In the genomic region with DNA sequence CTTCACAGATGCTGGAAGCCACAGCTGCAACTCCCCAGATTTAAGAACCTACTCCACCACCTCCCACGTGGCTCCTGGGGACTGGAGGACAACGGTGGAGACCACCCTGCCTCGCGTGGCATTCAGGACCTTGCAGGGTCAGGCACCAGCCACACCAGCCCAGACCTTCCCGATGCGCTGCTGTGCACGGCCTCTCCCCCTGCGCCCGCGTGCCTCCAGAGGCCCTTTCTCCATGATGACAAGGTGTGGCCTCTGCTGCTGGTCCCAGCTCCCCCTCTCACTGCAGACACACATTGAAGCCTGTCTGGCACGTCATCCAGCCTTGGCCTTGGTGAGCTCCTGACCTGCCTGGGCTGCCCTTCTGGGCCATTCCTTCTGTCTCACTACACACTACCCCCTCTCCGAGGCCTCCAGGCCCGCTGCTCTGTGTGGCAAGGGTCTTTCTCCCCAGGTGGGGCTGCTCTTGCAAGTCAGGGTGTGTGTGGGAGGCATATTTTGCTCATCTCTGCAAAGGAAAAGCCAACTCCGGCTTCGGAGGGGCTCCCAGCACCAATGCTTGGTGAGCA, we compare ENCODE assay signal across 17 cellular contexts.
DNase-seq lines count a peak whose midpoint lies in the region; ATAC-seq and TF ChIP-seq lines count a peak whose summit lies in the region.
"Had no signal": no experiment of that assay in that cellular context is flagged by ENCODE, and none has a peak within 500 bp of the region (broad histone marks: within the 10 kb centered on the region; RNA-seq: fewer than 3 reads in every experiment).

No MANE protein-coding gene starts in this region.

- peaks cover 2% of the 10 kb centered on the region for H3K27me3 Mint-ChIP-seq in glutamatergic neuron (ENCODE audit: unreplicated experiment)
- H3K27me3 Mint-ChIP-seq in stimulated activated memory B cell treated with anti-CD40 and anti-IgM and Interleukin-4, amounts not matched to agents 10 μg/mL and 1 μg/mL and 100 μg/mL, for 72 hours = no peaks in the 10 kb centered on the region
- H3K27me3 Mint-ChIP-seq: CD4-positive, CD25-positive, alpha-beta regulatory T cell had no signal

- H3K36me3 ChIP-seq in left ventricle myocardium inferior (peaks cover 36% of the 10 kb centered on the region), lower lobe of right lung (peaks cover 17% of the 10 kb centered on the region), testis (ENCODE audit: low read depth, missing control alignments) (no peaks in the 10 kb centered on the region)
- H3K36me3 ChIP-seq: MG63 had no signal

- intact Hi-C loops in Right ventricle myocardium inferior (cut with DNase I) (no loop called here), left ventricle myocardium inferior (cut with micrococcal nuclease) (no loop called here), lower lobe of right lung (cut with DNase I) (no loop called here), testis (cut with DNase I; ENCODE audit: low total_unique reads) (no loop called here)

- H3K27ac ChIP-seq in left ventricle myocardium inferior (replicated peaks) (no peak overlapping the region), lower lobe of right lung (no peak overlapping the region), testis (no peak overlapping the region)
- H3K27ac ChIP-seq: A549 had no signal

- H3K36me3 Mint-ChIP-seq in glutamatergic neuron (ENCODE audit: unreplicated experiment) = peaks cover 9% of the 10 kb centered on the region
- H3K36me3 Mint-ChIP-seq in stimulated activated memory B cell treated with anti-CD40 and anti-IgM and Interleukin-4, amounts not matched to agents 10 μg/mL and 1 μg/mL and 100 μg/mL, for 72 hours = peaks cover 47% of the 10 kb centered on the region

- H3K9me3 Mint-ChIP-seq in glutamatergic neuron (ENCODE audit: unreplicated experiment) = peaks cover 11% of the 10 kb centered on the region
- no peaks in the 10 kb centered on the region for H3K9me3 Mint-ChIP-seq in stimulated activated memory B cell treated with anti-CD40 and anti-IgM and Interleukin-4, amounts not matched to agents 10 μg/mL and 1 μg/mL and 100 μg/mL, for 72 hours
- H3K9me3 Mint-ChIP-seq: CD4-positive, CD25-positive, alpha-beta regulatory T cell had no signal

- no peak overlapping the region for H3K4me3 Mint-ChIP-seq in glutamatergic neuron (ENCODE audit: unreplicated experiment)
- H3K4me3 Mint-ChIP-seq in stimulated activated memory B cell treated with anti-CD40 and anti-IgM and Interleukin-4, amounts not matched to agents 10 μg/mL and 1 μg/mL and 100 μg/mL, for 72 hours = no peak overlapping the region
- H3K4me3 Mint-ChIP-seq: CD4-positive, CD25-positive, alpha-beta regulatory T cell had no signal

- TF ChIP-seq POLR2A in testis (IDR thresholded peaks at IDR 0.05) = no peak

- ATAC-seq in Right ventricle myocardium inferior (no peak), lower lobe of right lung (no peak)
- no peak for ATAC-seq in stimulated activated memory B cell treated with anti-CD40 and anti-IgM and Interleukin-4, amounts not matched to agents 10 μg/mL and 1 μg/mL and 100 μg/mL, for 72 hours
- ATAC-seq: A549 had no signal

- H3K4me3 ChIP-seq in left ventricle myocardium inferior (no peak overlapping the region), lower lobe of right lung (no peak overlapping the region), testis (no peak overlapping the region)
- H3K4me3 ChIP-seq: A549, MG63 had no signal

- H3K27me3 ChIP-seq in left ventricle myocardium inferior (ENCODE audit: low read depth) = no peaks in the 10 kb centered on the region
- no peaks in the 10 kb centered on the region for H3K27me3 ChIP-seq in lower lobe of right lung (ENCODE audit: low read depth)
- H3K27me3 ChIP-seq in testis = no peaks in the 10 kb centered on the region
- H3K27me3 ChIP-seq: MG63 had no signal

- peak; percentile 13 for DNase-seq in Right ventricle myocardium inferior (ENCODE audit: missing footprints)
- DNase-seq in left ventricle myocardium inferior = no peak
- peak; percentile 5 for DNase-seq in glutamatergic neuron
- DNase-seq in lower lobe of right lung = peak; percentile 28
- DNase-seq in HK-2 (ENCODE audit: unreplicated experiment) = no peak
- no peak for DNase-seq in testis
- no peak for DNase-seq in SHP77 (lab: John Stamatoyannopoulos, UW)
- DNase-seq: CD4-positive, CD25-positive, alpha-beta regulatory T cell; DMS79; MG63; NCI-H1417; NCI-H1694 treated with DMSO at 0.1 percent for 48 hours; NCI-H446; NCI-H526 treated with DMSO at 0.1 percent for 48 hours; SHP77 treated with DMSO at 0.1 percent for 48 hours had no signal

- 90 to 93% methylated on average over 8 to 15 of the region's 15 CpGs for WGBS in testis, 2 donors

- TF ChIP-seq CTCF in left ventricle myocardium inferior (IDR thresholded peaks at IDR 0.05; ENCODE audit: borderline replicate concordance) = no peak
- no peak for TF ChIP-seq CTCF in glutamatergic neuron (IDR thresholded peaks at IDR 0.05; ENCODE audit: partially characterized antibody, unreplicated experiment)
- no peak for TF ChIP-seq CTCF in lower lobe of right lung (IDR thresholded peaks at IDR 0.05)
- TF ChIP-seq CTCF in testis (IDR thresholded peaks at IDR 0.05) = no peak

- no peaks in the 10 kb centered on the region for H3K4me1 ChIP-seq in left ventricle myocardium inferior
- H3K4me1 ChIP-seq in lower lobe of right lung = no peaks in the 10 kb centered on the region
- no peaks in the 10 kb centered on the region for H3K4me1 ChIP-seq in testis
- H3K4me1 ChIP-seq: A549 had no signal

- H3K9me3 ChIP-seq in left ventricle myocardium inferior (replicated peaks) (no peaks in the 10 kb centered on the region), lower lobe of right lung (no peaks in the 10 kb centered on the region), testis (no peaks in the 10 kb centered on the region)
- H3K9me3 ChIP-seq: A549, MG63 had no signal

- no peak overlapping the region for H3K27ac Mint-ChIP-seq in glutamatergic neuron (ENCODE audit: unreplicated experiment)
- peak overlapping the region; percentile 38 for H3K27ac Mint-ChIP-seq in stimulated activated memory B cell treated with anti-CD40 and anti-IgM and Interleukin-4, amounts not matched to agents 10 μg/mL and 1 μg/mL and 100 μg/mL, for 72 hours

- H3K4me1 Mint-ChIP-seq in glutamatergic neuron (ENCODE audit: low read depth, unreplicated experiment) = peaks cover 11% of the 10 kb centered on the region
- H3K4me1 Mint-ChIP-seq in stimulated activated memory B cell treated with anti-CD40 and anti-IgM and Interleukin-4, amounts not matched to agents 10 μg/mL and 1 μg/mL and 100 μg/mL, for 72 hours = peaks cover 20% of the 10 kb centered on the region

Comparison
In these comparisons a context has a peak if more than half of its experiments do, and no peak if none do; other contexts are left out.
1. DNase-seq: peak in Right ventricle myocardium inferior (single experiment), glutamatergic neuron (single experiment) and lower lobe of right lung (single experiment); none in left ventricle myocardium inferior (single experiment), HK-2 (single experiment), testis (single experiment) and SHP77 (0 of 2).